8 cellular contexts compared by ENCODE assay signal in genomic region chr2:32164254-32164653, GRCh38. TPM values are rescaled to one million over a fixed set of nuclear protein-coding genes. Genes with fewer than 3 reads are reported as not detected.
DNase-seq lines count a peak whose midpoint lies in the region; ATAC-seq and TF ChIP-seq lines count a peak whose summit lies in the region.
"Not testable (repeated sequence)": the region's sequence is repeated elsewhere in the genome, so short reads cannot be mapped to it uniquely, and the experiment has no call there.

No MANE protein-coding gene starts in this region.

- H3K27me3 Mint-ChIP-seq in Calu3 (ENCODE audit: unreplicated experiment); activated CD8-positive, alpha-beta memory T cell treated with anti-CD3 and anti-CD28 coated beads, Interleukin-2, amount 10 ng/mL, durations not matched to agents 7 days and 5 days; brain; nephron (ENCODE audit: low read depth); stimulated activated naive CD8-positive, alpha-beta T cell treated with anti-CD3 and anti-CD28 coated beads, Interleukin-15, Interleukin-2, amounts not matched to agents 100 ng/mL and 50 ng/mL, for 24 hours: not testable (repeated sequence)

- in situ Hi-C loops in IMR-90 (cut with MboI; ENCODE audit: low sequenced_read_pairs): not testable (repeated sequence)

- H4K20me1 ChIP-seq in IMR-90 (ENCODE audit: insufficient read depth, low read length): not testable (repeated sequence)

- not testable (repeated sequence) for H3K27me3 ChIP-seq in IMR-90 (ENCODE audit: control insufficient read depth, insufficient read depth, low read length); RWPE2 (ENCODE audit: insufficient read depth, poor library complexity, severe bottlenecking)

- H3K9me1 ChIP-seq in IMR-90 (ENCODE audit: insufficient read depth, low read length): not testable (repeated sequence)

- not testable (repeated sequence) for H3K9ac ChIP-seq in IMR-90 (ENCODE audit: low read depth, low read length)

- H3K14ac ChIP-seq in IMR-90 (replicated peaks; ENCODE audit: low read depth, low read length): not testable (repeated sequence)

- not testable (repeated sequence) for H3K36me3 ChIP-seq in IMR-90 (ENCODE audit: control insufficient read depth, insufficient read depth, low read length)
- H3K36me3 ChIP-seq in RWPE2 (ENCODE audit: low read depth): peaks cover 11% of the 10 kb centered on the region

- not testable (repeated sequence) for H2BK15ac ChIP-seq in IMR-90 (ENCODE audit: low read depth, low read length)

- not testable (repeated sequence) for H2BK5ac ChIP-seq in IMR-90 (ENCODE audit: low read depth, low read length, poor library complexity, severe bottlenecking)

- CTCF ChIA-PET in Calu3 (lab: Charles Lee); IMR-90 (lab: Yijun Ruan, JAX); activated CD8-positive, alpha-beta memory T cell treated with anti-CD3 and anti-CD28 coated beads, Interleukin-2, amount 10 ng/mL, durations not matched to agents 7 days and 5 days (lab: Charles Lee): not testable (repeated sequence)

- intact Hi-C loops in Calu3 (cut with micrococcal nuclease; ENCODE audit: unreplicated experiment); IMR-90 (cut with micrococcal nuclease): not testable (repeated sequence)

- dilution Hi-C loops in IMR-90 (cut with HindIII; ENCODE audit: low sequenced_read_pairs, unreplicated experiment): not testable (repeated sequence)

- not testable (repeated sequence) for H3K9me3 ChIP-seq in IMR-90 (ENCODE audit: control insufficient read depth, insufficient read depth, low read length); RWPE2 (ENCODE audit: severe bottlenecking)

- H2BK120ac ChIP-seq in IMR-90 (ENCODE audit: low read depth, low read length): not testable (repeated sequence)

- not testable (repeated sequence) for TF ChIP-seq CTCF in Calu3 (IDR thresholded peaks at IDR 0.05; ENCODE audit: unreplicated experiment); IMR-90 (conservative IDR thresholded peaks at IDR 0.05; ENCODE audit: low read depth, low read length); RWPE2 (IDR thresholded peaks at IDR 0.05; ENCODE audit: poor library complexity, severe bottlenecking); brain (conservative IDR thresholded peaks at IDR 0.05); foreskin fibroblast (IDR thresholded peaks at IDR 0.05; ENCODE audit: low read depth, low read length); nephron (IDR thresholded peaks at IDR 0.05; ENCODE audit: unreplicated experiment in 3 of 3)

- not testable (repeated sequence) for H2AK9ac ChIP-seq in IMR-90 (replicated peaks; ENCODE audit: low read depth, low read length, poor library complexity)

- ATAC-seq in IMR-90 (ENCODE audit: low read depth); RWPE2 (ENCODE audit: low read depth); activated CD8-positive, alpha-beta memory T cell treated with anti-CD3 and anti-CD28 coated beads, Interleukin-2, amount 10 ng/mL, durations not matched to agents 7 days and 5 days: not testable (repeated sequence)

- H3K27ac ChIP-seq in IMR-90 (ENCODE audit: insufficient read depth, low read length); RWPE2 (ENCODE audit: poor library complexity, severe bottlenecking): not testable (repeated sequence)

- H3K27ac Mint-ChIP-seq in Calu3 (ENCODE audit: unreplicated experiment) (peak overlapping the region; percentile 99), brain (peak overlapping the region in 2 of 5 experiments; percentile 97 to 98), nephron (peak overlapping the region in 1 of 3 experiments; percentile 32)
- not testable (repeated sequence) for H3K27ac Mint-ChIP-seq in activated CD8-positive, alpha-beta memory T cell treated with anti-CD3 and anti-CD28 coated beads, Interleukin-2, amount 10 ng/mL, durations not matched to agents 7 days and 5 days
- peak overlapping the region; percentile 75 for H3K27ac Mint-ChIP-seq in stimulated activated naive CD8-positive, alpha-beta T cell treated with anti-CD3 and anti-CD28 coated beads, Interleukin-15, Interleukin-2, amounts not matched to agents 100 ng/mL and 50 ng/mL, for 24 hours

- not testable (repeated sequence) for TF ChIP-seq POLR2A in IMR-90 (IDR thresholded peaks at IDR 0.05; ENCODE audit: low read depth, low read length)

- H3K4me2 ChIP-seq in IMR-90 (ENCODE audit: low read depth, low read length): not testable (repeated sequence)

- DNase-seq in Calu3; IMR-90; RWPE2 (ENCODE audit: low spot score); activated CD8-positive, alpha-beta memory T cell treated with anti-CD3 and anti-CD28 coated beads, Interleukin-2, amount 10 ng/mL, durations not matched to agents 7 days and 5 days; foreskin fibroblast: not testable (repeated sequence)

- H3K56ac ChIP-seq in IMR-90 (ENCODE audit: extremely low read depth, insufficient read depth, low read length): not testable (repeated sequence)

- not testable (repeated sequence) for TF ChIP-seq RAD21 in IMR-90 (IDR thresholded peaks at IDR 0.05; ENCODE audit: low read length)

- H3K4me3 Mint-ChIP-seq in Calu3 (ENCODE audit: low read depth, unreplicated experiment) (peak overlapping the region; percentile 93), brain (peak overlapping the region; percentile 95 to 99 (median 98)), nephron (peak overlapping the region; percentile 94 to 99 (median 98))
- peak overlapping the region; percentile 96 for H3K4me3 Mint-ChIP-seq in activated CD8-positive, alpha-beta memory T cell treated with anti-CD3 and anti-CD28 coated beads, Interleukin-2, amount 10 ng/mL, durations not matched to agents 7 days and 5 days
- H3K4me3 Mint-ChIP-seq in stimulated activated naive CD8-positive, alpha-beta T cell treated with anti-CD3 and anti-CD28 coated beads, Interleukin-15, Interleukin-2, amounts not matched to agents 100 ng/mL and 50 ng/mL, for 24 hours: peak overlapping the region; percentile 99

- H3K4me1 Mint-ChIP-seq in Calu3 (ENCODE audit: low read depth, unreplicated experiment) (peaks cover 14% of the 10 kb centered on the region), brain (peaks cover 37% of the 10 kb centered on the region), nephron (peaks cover 24% of the 10 kb centered on the region)
- peaks cover 34% of the 10 kb centered on the region for H3K4me1 Mint-ChIP-seq in activated CD8-positive, alpha-beta memory T cell treated with anti-CD3 and anti-CD28 coated beads, Interleukin-2, amount 10 ng/mL, durations not matched to agents 7 days and 5 days
- peaks cover 36% of the 10 kb centered on the region for H3K4me1 Mint-ChIP-seq in stimulated activated naive CD8-positive, alpha-beta T cell treated with anti-CD3 and anti-CD28 coated beads, Interleukin-15, Interleukin-2, amounts not matched to agents 100 ng/mL and 50 ng/mL, for 24 hours (ENCODE audit: low read depth)

- H2AFZ ChIP-seq in IMR-90 (replicated peaks; ENCODE audit: low read length, poor library complexity): not testable (repeated sequence)

- peak overlapping the region; percentile 4 to 77; a peak in 2 of 4 replicates for H4K8ac ChIP-seq in IMR-90 (ENCODE audit: low read depth in 2 of 2, low read length in 2 of 2)

- not testable (repeated sequence) for H3K9me3 Mint-ChIP-seq in Calu3 (ENCODE audit: low read depth, unreplicated experiment); activated CD8-positive, alpha-beta memory T cell treated with anti-CD3 and anti-CD28 coated beads, Interleukin-2, amount 10 ng/mL, durations not matched to agents 7 days and 5 days (ENCODE audit: low read depth); brain; nephron; stimulated activated naive CD8-positive, alpha-beta T cell treated with anti-CD3 and anti-CD28 coated beads, Interleukin-15, Interleukin-2, amounts not matched to agents 100 ng/mL and 50 ng/mL, for 24 hours

- H3K4me1 ChIP-seq in IMR-90 (ENCODE audit: control insufficient read depth, insufficient read depth, low read length); RWPE2 (ENCODE audit: insufficient read depth, poor library complexity, severe bottlenecking): not testable (repeated sequence)

- POLR2A ChIA-PET in IMR-90 (lab: Charles Lee; ENCODE audit: unreplicated experiment): not testable (repeated sequence)

- WGBS in IMR-90 (ENCODE audit: extremely low coverage in 2 of 2, insufficient read length in 1 of 2), 2 experiments: 100% methylated on average over 3 of the region's 10 CpGs; no CpG with 5 or more reads in 1 of the 2 experiments

- not testable (repeated sequence) for H3K4me3 ChIP-seq in IMR-90 (ENCODE audit: insufficient read depth, low read depth, low read length)
- H3K4me3 ChIP-seq in RWPE2 (ENCODE audit: severe bottlenecking) (peak overlapping the region; percentile 64), foreskin fibroblast (ENCODE audit: low read depth in 1 of 2, low read length in 2 of 2) (peak overlapping the region; percentile 83 to 88)

- not testable (repeated sequence) for H3K23ac ChIP-seq in IMR-90 (ENCODE audit: low read depth, low read length)

- BruUV-seq in Calu3 (replicated peaks; lab: Mats Ljungman, UMichigan); IMR-90 (replicated peaks; lab: Mats Ljungman, UMichigan): not testable (repeated sequence)

- not testable (repeated sequence) for H4K5ac ChIP-seq in IMR-90 (ENCODE audit: low read depth, low read length)

- H3K36me3 Mint-ChIP-seq in Calu3 (ENCODE audit: insufficient read depth, unreplicated experiment) (peaks cover 31% of the 10 kb centered on the region), brain (peaks cover 19% of the 10 kb centered on the region)
- peaks cover 17% of the 10 kb centered on the region for H3K36me3 Mint-ChIP-seq in activated CD8-positive, alpha-beta memory T cell treated with anti-CD3 and anti-CD28 coated beads, Interleukin-2, amount 10 ng/mL, durations not matched to agents 7 days and 5 days
- H3K36me3 Mint-ChIP-seq in nephron (ENCODE audit: low read depth): not testable (repeated sequence)
- H3K36me3 Mint-ChIP-seq in stimulated activated naive CD8-positive, alpha-beta T cell treated with anti-CD3 and anti-CD28 coated beads, Interleukin-15, Interleukin-2, amounts not matched to agents 100 ng/mL and 50 ng/mL, for 24 hours (ENCODE audit: low read depth): peaks cover 18% of the 10 kb centered on the region

- H4K91ac ChIP-seq in IMR-90 (ENCODE audit: insufficient read depth, low read depth, low read length): not testable (repeated sequence)

- not testable (repeated sequence) for H3K18ac ChIP-seq in IMR-90 (ENCODE audit: low read depth, low read length)

- H3K79me1 ChIP-seq in IMR-90 (ENCODE audit: low read depth in 1 of 2, low read length in 2 of 2): peaks cover 15 to 33% of the 10 kb centered on the region in 2 experiments

- not testable (repeated sequence) for H3K4ac ChIP-seq in IMR-90 (ENCODE audit: low read depth, low read length)

- H2BK20ac ChIP-seq in IMR-90 (ENCODE audit: low read depth, low read length): not testable (repeated sequence)

- H2AK5ac ChIP-seq in IMR-90 (ENCODE audit: low read depth, low read length): not testable (repeated sequence)

RNA-seq across cellular contexts. Expression of gene SLC30A6, which starts 1.4 kb away (rescaled TPM):
- 35.1 and 35.3 TPM in 2 replicates for total RNA-seq in Calu3 (2022)
- 23.8 and 33.1 TPM in 2 replicates for total RNA-seq in IMR-90 (2012; rRNA removed)
- 8.2 and 9.8 TPM in 2 replicates for polyA plus RNA-seq in IMR-90 (2012; rRNA removed)
- 2.1 and 3.2 TPM in 2 replicates for polyA plus RNA-seq in IMR-90 (2012; cell fraction: cytosol; rRNA removed)
- 1.5 and 8.6 TPM in 2 replicates for polyA plus RNA-seq in IMR-90 (2012; cell fraction: nucleus; rRNA removed; ENCODE audit: low replicate concordance)
- total RNA-seq in activated CD8-positive, alpha-beta memory T cell treated with anti-CD3 and anti-CD28 coated beads, Interleukin-2, amount 10 ng/mL, durations not matched to agents 7 days and 5 days: 10 to 100 TPM; 16.8 to 27.2 TPM
- polyA plus RNA-seq in brain (ENCODE audit: insufficient read depth, low read depth, low replicate concordance): 4.7 TPM
